In the genomic region with DNA sequence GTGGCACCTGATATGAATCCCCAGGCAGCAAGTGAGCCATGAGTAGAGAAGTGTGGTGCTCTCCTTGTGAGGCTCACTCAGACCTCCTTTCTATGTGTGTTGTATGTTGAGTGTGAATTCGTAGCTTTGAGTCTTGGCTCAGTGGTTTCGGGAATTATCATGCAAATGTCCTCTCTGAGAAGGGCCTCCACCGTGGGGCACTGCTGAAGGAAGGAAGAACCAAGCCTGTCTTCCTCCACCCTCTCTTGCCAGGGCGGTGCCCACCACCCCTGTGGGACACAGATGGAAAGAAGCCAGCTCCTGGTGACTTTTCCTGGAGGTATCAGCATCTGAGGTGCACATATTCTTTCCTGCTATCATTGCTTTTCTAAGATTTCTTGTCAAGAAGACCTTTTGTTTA, we compare ENCODE assay signal across 2 cellular contexts.
TF ChIP-seq lines count a peak whose summit lies in the region.

No MANE protein-coding gene starts in this region.

TF ChIP-seq in H1, 55 proteins besides CTCF, POLR2A, EP300 and RAD21:
- TF ChIP-seq TCF12 (IDR thresholded peaks at IDR 0.05; ENCODE audit: low read depth, low read length) (no peak), RFX5 (IDR thresholded peaks at IDR 0.05; ENCODE audit: borderline replicate concordance, low read depth, low read length) (no peak), TEAD4 (IDR thresholded peaks at IDR 0.05; ENCODE audit: low read depth, low read length) (no peak), HDAC6 (IDR thresholded peaks at IDR 0.05; ENCODE audit: low read depth, low read length) (no peak), YY1 (IDR thresholded peaks at IDR 0.05; ENCODE audit: low read depth, low read length) (no peak), PHF8 (conservative IDR thresholded peaks at IDR 0.05; ENCODE audit: low read depth, low read length) (no peak), KDM5A (IDR thresholded peaks at IDR 0.05; ENCODE audit: low read length) (no peak), FOSL1 (IDR thresholded peaks at IDR 0.05; ENCODE audit: insufficient read depth, low read depth, low read length) (no peak), HDAC2 (IDR thresholded peaks at IDR 0.05; ENCODE audit: borderline replicate concordance in 1 of 2, low read depth in 2 of 2, low read length in 2 of 2) (no peak), CEBPB (IDR thresholded peaks at IDR 0.05; ENCODE audit: low read depth, low read length) (no peak), RBBP5 (IDR thresholded peaks at IDR 0.05; ENCODE audit: borderline replicate concordance, low read depth, low read length) (no peak), MAFK (IDR thresholded peaks at IDR 0.05; ENCODE audit: low read depth, low read length) (no peak), POLR2AphosphoS5 (IDR thresholded peaks at IDR 0.05; ENCODE audit: low read depth, low read length) (no peak), SIX5 (IDR thresholded peaks at IDR 0.05; ENCODE audit: low read depth, low read length) (no peak)
- TF ChIP-seq, protein P1, sequence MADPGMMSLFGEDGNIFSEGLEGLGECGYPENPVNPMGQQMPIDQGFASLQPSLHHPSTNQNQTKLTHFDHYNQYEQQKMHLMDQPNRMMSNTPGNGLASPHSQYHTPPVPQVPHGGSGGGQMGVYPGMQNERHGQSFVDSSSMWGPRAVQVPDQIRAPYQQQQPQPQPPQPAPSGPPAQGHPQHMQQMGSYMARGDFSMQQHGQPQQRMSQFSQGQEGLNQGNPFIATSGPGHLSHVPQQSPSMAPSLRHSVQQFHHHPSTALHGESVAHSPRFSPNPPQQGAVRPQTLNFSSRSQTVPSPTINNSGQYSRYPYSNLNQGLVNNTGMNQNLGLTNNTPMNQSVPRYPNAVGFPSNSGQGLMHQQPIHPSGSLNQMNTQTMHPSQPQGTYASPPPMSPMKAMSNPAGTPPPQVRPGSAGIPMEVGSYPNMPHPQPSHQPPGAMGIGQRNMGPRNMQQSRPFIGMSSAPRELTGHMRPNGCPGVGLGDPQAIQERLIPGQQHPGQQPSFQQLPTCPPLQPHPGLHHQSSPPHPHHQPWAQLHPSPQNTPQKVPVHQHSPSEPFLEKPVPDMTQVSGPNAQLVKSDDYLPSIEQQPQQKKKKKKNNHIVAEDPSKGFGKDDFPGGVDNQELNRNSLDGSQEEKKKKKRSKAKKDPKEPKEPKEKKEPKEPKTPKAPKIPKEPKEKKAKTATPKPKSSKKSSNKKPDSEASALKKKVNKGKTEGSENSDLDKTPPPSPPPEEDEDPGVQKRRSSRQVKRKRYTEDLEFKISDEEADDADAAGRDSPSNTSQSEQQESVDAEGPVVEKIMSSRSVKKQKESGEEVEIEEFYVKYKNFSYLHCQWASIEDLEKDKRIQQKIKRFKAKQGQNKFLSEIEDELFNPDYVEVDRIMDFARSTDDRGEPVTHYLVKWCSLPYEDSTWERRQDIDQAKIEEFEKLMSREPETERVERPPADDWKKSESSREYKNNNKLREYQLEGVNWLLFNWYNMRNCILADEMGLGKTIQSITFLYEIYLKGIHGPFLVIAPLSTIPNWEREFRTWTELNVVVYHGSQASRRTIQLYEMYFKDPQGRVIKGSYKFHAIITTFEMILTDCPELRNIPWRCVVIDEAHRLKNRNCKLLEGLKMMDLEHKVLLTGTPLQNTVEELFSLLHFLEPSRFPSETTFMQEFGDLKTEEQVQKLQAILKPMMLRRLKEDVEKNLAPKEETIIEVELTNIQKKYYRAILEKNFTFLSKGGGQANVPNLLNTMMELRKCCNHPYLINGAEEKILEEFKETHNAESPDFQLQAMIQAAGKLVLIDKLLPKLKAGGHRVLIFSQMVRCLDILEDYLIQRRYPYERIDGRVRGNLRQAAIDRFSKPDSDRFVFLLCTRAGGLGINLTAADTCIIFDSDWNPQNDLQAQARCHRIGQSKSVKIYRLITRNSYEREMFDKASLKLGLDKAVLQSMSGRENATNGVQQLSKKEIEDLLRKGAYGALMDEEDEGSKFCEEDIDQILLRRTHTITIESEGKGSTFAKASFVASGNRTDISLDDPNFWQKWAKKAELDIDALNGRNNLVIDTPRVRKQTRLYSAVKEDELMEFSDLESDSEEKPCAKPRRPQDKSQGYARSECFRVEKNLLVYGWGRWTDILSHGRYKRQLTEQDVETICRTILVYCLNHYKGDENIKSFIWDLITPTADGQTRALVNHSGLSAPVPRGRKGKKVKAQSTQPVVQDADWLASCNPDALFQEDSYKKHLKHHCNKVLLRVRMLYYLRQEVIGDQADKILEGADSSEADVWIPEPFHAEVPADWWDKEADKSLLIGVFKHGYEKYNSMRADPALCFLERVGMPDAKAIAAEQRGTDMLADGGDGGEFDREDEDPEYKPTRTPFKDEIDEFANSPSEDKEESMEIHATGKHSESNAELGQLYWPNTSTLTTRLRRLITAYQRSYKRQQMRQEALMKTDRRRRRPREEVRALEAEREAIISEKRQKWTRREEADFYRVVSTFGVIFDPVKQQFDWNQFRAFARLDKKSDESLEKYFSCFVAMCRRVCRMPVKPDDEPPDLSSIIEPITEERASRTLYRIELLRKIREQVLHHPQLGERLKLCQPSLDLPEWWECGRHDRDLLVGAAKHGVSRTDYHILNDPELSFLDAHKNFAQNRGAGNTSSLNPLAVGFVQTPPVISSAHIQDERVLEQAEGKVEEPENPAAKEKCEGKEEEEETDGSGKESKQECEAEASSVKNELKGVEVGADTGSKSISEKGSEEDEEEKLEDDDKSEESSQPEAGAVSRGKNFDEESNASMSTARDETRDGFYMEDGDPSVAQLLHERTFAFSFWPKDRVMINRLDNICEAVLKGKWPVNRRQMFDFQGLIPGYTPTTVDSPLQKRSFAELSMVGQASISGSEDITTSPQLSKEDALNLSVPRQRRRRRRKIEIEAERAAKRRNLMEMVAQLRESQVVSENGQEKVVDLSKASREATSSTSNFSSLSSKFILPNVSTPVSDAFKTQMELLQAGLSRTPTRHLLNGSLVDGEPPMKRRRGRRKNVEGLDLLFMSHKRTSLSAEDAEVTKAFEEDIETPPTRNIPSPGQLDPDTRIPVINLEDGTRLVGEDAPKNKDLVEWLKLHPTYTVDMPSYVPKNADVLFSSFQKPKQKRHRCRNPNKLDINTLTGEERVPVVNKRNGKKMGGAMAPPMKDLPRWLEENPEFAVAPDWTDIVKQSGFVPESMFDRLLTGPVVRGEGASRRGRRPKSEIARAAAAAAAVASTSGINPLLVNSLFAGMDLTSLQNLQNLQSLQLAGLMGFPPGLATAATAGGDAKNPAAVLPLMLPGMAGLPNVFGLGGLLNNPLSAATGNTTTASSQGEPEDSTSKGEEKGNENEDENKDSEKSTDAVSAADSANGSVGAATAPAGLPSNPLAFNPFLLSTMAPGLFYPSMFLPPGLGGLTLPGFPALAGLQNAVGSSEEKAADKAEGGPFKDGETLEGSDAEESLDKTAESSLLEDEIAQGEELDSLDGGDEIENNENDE (IDR thresholded peaks at IDR 0.05; ENCODE audit: insufficient replicate concordance, low read length) = no peak
- TF ChIP-seq, protein P2, sequence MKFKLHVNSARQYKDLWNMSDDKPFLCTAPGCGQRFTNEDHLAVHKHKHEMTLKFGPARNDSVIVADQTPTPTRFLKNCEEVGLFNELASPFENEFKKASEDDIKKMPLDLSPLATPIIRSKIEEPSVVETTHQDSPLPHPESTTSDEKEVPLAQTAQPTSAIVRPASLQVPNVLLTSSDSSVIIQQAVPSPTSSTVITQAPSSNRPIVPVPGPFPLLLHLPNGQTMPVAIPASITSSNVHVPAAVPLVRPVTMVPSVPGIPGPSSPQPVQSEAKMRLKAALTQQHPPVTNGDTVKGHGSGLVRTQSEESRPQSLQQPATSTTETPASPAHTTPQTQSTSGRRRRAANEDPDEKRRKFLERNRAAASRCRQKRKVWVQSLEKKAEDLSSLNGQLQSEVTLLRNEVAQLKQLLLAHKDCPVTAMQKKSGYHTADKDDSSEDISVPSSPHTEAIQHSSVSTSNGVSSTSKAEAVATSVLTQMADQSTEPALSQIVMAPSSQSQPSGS (IDR thresholded peaks at IDR 0.05; ENCODE audit: low read length) = no peak
TF ChIP-seq in H1: peak in this region for 0.

TF ChIP-seq in neural cell, 6 proteins besides CTCF, POLR2A, EP300 and RAD21:
- TF ChIP-seq SMC3 (conservative IDR thresholded peaks at IDR 0.05; ENCODE audit: poor library complexity) (no peak), EZH2 (IDR thresholded peaks at IDR 0.05; ENCODE audit: borderline replicate concordance, insufficient read depth, low read length, poor library complexity, severe bottlenecking) (no peak), TAF1 (IDR thresholded peaks at IDR 0.05; ENCODE audit: low read depth) (no peak), MXI1 (conservative IDR thresholded peaks at IDR 0.05; ENCODE audit: poor library complexity, severe bottlenecking) (no peak), POLR2AphosphoS5 (IDR thresholded peaks at IDR 0.05) (no peak)
- TF ChIP-seq, protein P3, sequence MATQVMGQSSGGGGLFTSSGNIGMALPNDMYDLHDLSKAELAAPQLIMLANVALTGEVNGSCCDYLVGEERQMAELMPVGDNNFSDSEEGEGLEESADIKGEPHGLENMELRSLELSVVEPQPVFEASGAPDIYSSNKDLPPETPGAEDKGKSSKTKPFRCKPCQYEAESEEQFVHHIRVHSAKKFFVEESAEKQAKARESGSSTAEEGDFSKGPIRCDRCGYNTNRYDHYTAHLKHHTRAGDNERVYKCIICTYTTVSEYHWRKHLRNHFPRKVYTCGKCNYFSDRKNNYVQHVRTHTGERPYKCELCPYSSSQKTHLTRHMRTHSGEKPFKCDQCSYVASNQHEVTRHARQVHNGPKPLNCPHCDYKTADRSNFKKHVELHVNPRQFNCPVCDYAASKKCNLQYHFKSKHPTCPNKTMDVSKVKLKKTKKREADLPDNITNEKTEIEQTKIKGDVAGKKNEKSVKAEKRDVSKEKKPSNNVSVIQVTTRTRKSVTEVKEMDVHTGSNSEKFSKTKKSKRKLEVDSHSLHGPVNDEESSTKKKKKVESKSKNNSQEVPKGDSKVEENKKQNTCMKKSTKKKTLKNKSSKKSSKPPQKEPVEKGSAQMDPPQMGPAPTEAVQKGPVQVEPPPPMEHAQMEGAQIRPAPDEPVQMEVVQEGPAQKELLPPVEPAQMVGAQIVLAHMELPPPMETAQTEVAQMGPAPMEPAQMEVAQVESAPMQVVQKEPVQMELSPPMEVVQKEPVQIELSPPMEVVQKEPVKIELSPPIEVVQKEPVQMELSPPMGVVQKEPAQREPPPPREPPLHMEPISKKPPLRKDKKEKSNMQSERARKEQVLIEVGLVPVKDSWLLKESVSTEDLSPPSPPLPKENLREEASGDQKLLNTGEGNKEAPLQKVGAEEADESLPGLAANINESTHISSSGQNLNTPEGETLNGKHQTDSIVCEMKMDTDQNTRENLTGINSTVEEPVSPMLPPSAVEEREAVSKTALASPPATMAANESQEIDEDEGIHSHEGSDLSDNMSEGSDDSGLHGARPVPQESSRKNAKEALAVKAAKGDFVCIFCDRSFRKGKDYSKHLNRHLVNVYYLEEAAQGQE (IDR thresholded peaks at IDR 0.05; ENCODE audit: borderline replicate concordance) = no peak
